In the genomic region with DNA sequence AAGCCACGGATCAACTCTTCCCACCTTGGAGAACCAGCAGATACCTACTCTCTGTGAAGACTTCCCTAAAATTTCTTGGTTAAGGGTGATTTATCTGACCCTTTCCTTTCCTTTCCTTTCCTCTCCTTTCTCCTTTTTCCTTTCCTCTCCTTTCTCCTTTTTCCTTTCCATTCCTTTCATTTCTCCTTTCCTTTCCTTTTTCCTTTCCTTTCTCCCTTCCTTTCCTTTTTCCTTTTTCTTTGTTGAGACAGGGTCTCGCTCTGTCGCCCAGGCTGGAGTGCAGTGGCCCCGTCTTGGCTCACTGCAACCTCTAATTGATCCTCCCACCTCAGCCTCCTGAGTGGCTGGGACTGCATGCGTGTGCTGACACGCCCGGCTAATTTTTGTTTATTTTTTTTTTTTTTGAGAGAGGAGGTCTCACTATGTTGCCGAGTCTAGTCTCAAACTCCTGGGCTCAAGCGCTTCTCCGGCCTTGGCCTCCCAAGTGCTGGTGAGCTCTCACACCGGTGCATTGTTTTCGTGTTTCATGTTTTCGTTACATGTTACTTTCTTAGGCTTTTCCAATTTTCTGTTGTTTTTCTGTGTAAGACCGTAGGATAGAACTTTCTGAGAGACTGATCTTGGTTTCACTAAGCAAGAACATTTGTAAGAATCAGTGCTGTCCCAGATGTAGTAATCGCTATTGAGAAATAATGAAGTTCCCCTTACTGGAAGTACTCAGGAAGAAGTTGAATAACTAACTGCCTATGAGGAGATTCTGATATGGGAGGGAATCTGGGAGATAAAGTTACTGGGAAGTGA, we compare ENCODE assay signal across 8 cellular contexts. TPM values are rescaled to one million over a fixed set of nuclear protein-coding genes. Genes with fewer than 3 reads are reported as not detected.
DNase-seq lines count a peak whose midpoint lies in the region; ATAC-seq, FAIRE-seq and TF ChIP-seq lines count a peak whose summit lies in the region.

No MANE protein-coding gene starts in this region.

- POLR2A ChIA-PET in activated CD8-positive, alpha-beta T cell treated with anti-CD3 and anti-CD28 coated beads for 36 hours (lab: Charles Lee) = interaction anchor here (1.4 to 1.5 kb wide), 2 partner anchors 20 to 52 kb away, joined by 4 to 5 read pairs; a partner anchor contains a TSS

- peaks cover 33% of the 10 kb centered on the region for H3K36me3 Mint-ChIP-seq in activated CD8-positive, alpha-beta T cell treated with anti-CD3 and anti-CD28 coated beads for 36 hours (ENCODE audit: low read depth)

- H3K27ac ChIP-seq in C4-2B = peak overlapping the region; percentile 97
- peak overlapping the region; percentile 96 for H3K27ac ChIP-seq in right cardiac atrium (ENCODE audit: low read length)

- H3K4me1 ChIP-seq in right cardiac atrium (ENCODE audit: control insufficient read depth, insufficient read depth, low read length) = peaks cover 3% of the 10 kb centered on the region

- H3K27ac Mint-ChIP-seq in activated CD8-positive, alpha-beta T cell treated with anti-CD3 and anti-CD28 coated beads for 36 hours = peak overlapping the region; percentile 82

- no peaks in the 10 kb centered on the region for H3K9me3 ChIP-seq in right cardiac atrium (ENCODE audit: control insufficient read depth, low read length)

- no peak for ATAC-seq in activated CD8-positive, alpha-beta T cell treated with anti-CD3 and anti-CD28 coated beads for 36 hours
- ATAC-seq in right cardiac atrium = peak in 1 of 2 donors; percentile 20
- ATAC-seq in HG03521 (IDR thresholded peaks at IDR 0.05; ENCODE audit: unreplicated experiment) = no peak
- no peak for ATAC-seq in GM21528 (IDR thresholded peaks at IDR 0.05; ENCODE audit: low FRiP score, unreplicated experiment)

- CTCF ChIA-PET in activated CD8-positive, alpha-beta T cell treated with anti-CD3 and anti-CD28 coated beads for 36 hours (lab: Charles Lee) = interaction anchor here (0.8 to 2.7 kb wide), 2 partner anchors 52 to 85 kb away, joined by 3 to 10 read pairs; a partner anchor contains a TSS

- TF ChIP-seq CTCF in C4-2B (conservative IDR thresholded peaks at IDR 0.05) (no peak), HFF-Myc (IDR thresholded peaks at IDR 0.05; ENCODE audit: low read depth, low read length, missing control alignments) (no peak), D721Med (IDR thresholded peaks at IDR 0.05; ENCODE audit: insufficient read depth, missing control alignments) (no peak)
- no peak for TF ChIP-seq CTCF in activated CD8-positive, alpha-beta T cell treated with anti-CD3 and anti-CD28 coated beads for 36 hours (IDR thresholded peaks at IDR 0.05)

- DNase-seq in HFF-Myc (ENCODE audit: extremely low read depth, low read depth) (no peak), right cardiac atrium (no peak), skeletal muscle cell (ENCODE audit: low read depth) (peak; percentile 51), D721Med (ENCODE audit: insufficient read length, low spot score) (no peak)
- DNase-seq in activated CD8-positive, alpha-beta T cell treated with anti-CD3 and anti-CD28 coated beads for 36 hours = no peak

- H3K27me3 ChIP-seq in right cardiac atrium (ENCODE audit: control insufficient read depth, insufficient read depth) = no peaks in the 10 kb centered on the region

- no peaks in the 10 kb centered on the region for H3K27me3 Mint-ChIP-seq in activated CD8-positive, alpha-beta T cell treated with anti-CD3 and anti-CD28 coated beads for 36 hours

- H3K4me3 ChIP-seq in HFF-Myc (replicated peaks; ENCODE audit: low read depth, low read length) = peak overlapping the region; percentile 71
- H3K4me3 ChIP-seq in right cardiac atrium (ENCODE audit: low read length) = peak overlapping the region; percentile 80
- H3K4me3 ChIP-seq in skeletal muscle cell (ENCODE audit: low read depth, low read length) = peak overlapping the region; percentile 73

- peaks cover 42% of the 10 kb centered on the region for H3K4me1 Mint-ChIP-seq in activated CD8-positive, alpha-beta T cell treated with anti-CD3 and anti-CD28 coated beads for 36 hours (ENCODE audit: low read depth)

- peak overlapping the region; percentile 95 for H3K4me3 Mint-ChIP-seq in activated CD8-positive, alpha-beta T cell treated with anti-CD3 and anti-CD28 coated beads for 36 hours

- 40% methylated on average over 15 of the region's 15 CpGs for WGBS in right cardiac atrium

- no peak for FAIRE-seq in D721Med (lab: Jason Lieb, UNC)

- intact Hi-C loops in activated CD8-positive, alpha-beta T cell treated with anti-CD3 and anti-CD28 coated beads for 36 hours (cut with micrococcal nuclease) = no loop called here
- intact Hi-C loops in right cardiac atrium (cut with DNase I) = loop anchor here in 1 of 4 donors (5.0 kb wide), 1 partner anchor 50 kb away; a partner anchor contains a TSS

- no peaks in the 10 kb centered on the region for H3K9me3 Mint-ChIP-seq in activated CD8-positive, alpha-beta T cell treated with anti-CD3 and anti-CD28 coated beads for 36 hours

RNA-seq across cellular contexts. Expression of a gene that starts 2.0 kb away (rescaled TPM):
- 10 to 100 TPM; 46.6 to 46.9 TPM for total RNA-seq in activated CD8-positive, alpha-beta T cell treated with anti-CD3 and anti-CD28 coated beads for 36 hours
- 10 to 100 TPM; 45.3 to 89.9 (median 53.1) TPM for total RNA-seq in right cardiac atrium
- polyA plus RNA-seq in right cardiac atrium = 47.1 TPM

RNA-seq across cellular contexts. Expression of a gene that starts 51.7 kb away (rescaled TPM):
- 10 to 100 TPM; 12.9 to 15.9 TPM for total RNA-seq in activated CD8-positive, alpha-beta T cell treated with anti-CD3 and anti-CD28 coated beads for 36 hours
- 10 to 100 TPM in 2 of 4 donors, 1 to 10 TPM in 2; 9.5 to 14.9 (median 11.0) TPM for total RNA-seq in right cardiac atrium
- polyA plus RNA-seq in right cardiac atrium = 9.7 TPM
